ENCODE assay signal across 2 cellular contexts in genomic region chr10:65128277-65128676, GRCh38.
TF ChIP-seq lines count a peak whose summit lies in the region.

No MANE protein-coding gene starts in this region.

TF ChIP-seq in A549, 52 proteins besides CTCF, POLR2A, EP300 and RAD21 (continued from another document):
- TF ChIP-seq MAX (IDR thresholded peaks at IDR 0.05) = no peak

TF ChIP-seq in K562, 482 proteins besides CTCF, POLR2A, EP300 and RAD21 (continued from another document):
- TF ChIP-seq CEBPG (CRISPR knock-in tag; IDR thresholded peaks at IDR 0.05) (no peak), CEBPG (tag; conservative IDR thresholded peaks at IDR 0.05 in 1 of 2, IDR thresholded peaks at IDR 0.05 in 1 of 2) (no peak)
TF ChIP-seq in K562: peak in this region for 1.
